Comparison of ENCODE assay signal across 17 cellular contexts in genomic region chr3:123044981-123045763, GRCh38. TPM values are rescaled to one million over a fixed set of nuclear protein-coding genes. Genes with fewer than 3 reads are reported as not detected.
DNase-seq lines count a peak whose midpoint lies in the region; ATAC-seq and TF ChIP-seq lines count a peak whose summit lies in the region.
"Had no signal": no experiment of that assay in that cellular context is flagged by ENCODE, and none has a peak within 500 bp of the region (broad histone marks: within the 10 kb centered on the region; RNA-seq: fewer than 3 reads in every experiment).

No MANE protein-coding gene starts in this region.

- CTCF ChIA-PET in CD4-positive, alpha-beta T cell (lab: Charles Lee) = no interaction called here

- no peak overlapping the region for H2AFZ ChIP-seq in ACC112 (ENCODE audit: low read length, unreplicated experiment)

- H3K9me3 Mint-ChIP-seq in neural crest cell = no peaks in the 10 kb centered on the region
- H3K9me3 Mint-ChIP-seq in CD4-positive, alpha-beta T cell = no peaks in the 10 kb centered on the region
- H3K9me3 Mint-ChIP-seq: CD4-positive, alpha-beta memory T cell had no signal

- H3K4me3 ChIP-seq in ACC112 (ENCODE audit: low read depth, low read length) = peak overlapping the region; percentile 3; the same call in 1 of the 2 replicates

- H3K36me3 ChIP-seq in ACC112 (ENCODE audit: insufficient read depth, low read length) = no peaks in the 10 kb centered on the region

- no peaks in the 10 kb centered on the region for H3K36me3 Mint-ChIP-seq in neural crest cell (ENCODE audit: low read depth)
- H3K36me3 Mint-ChIP-seq in CD4-positive, alpha-beta T cell (ENCODE audit: low read depth) = no peaks in the 10 kb centered on the region
- H3K36me3 Mint-ChIP-seq: CD4-positive, alpha-beta memory T cell had no signal

- no peak for TF ChIP-seq CTCF in neural crest cell (conservative IDR thresholded peaks at IDR 0.05)
- no peak for TF ChIP-seq CTCF in CD4-positive, alpha-beta T cell (IDR thresholded peaks at IDR 0.05)

- no peaks in the 10 kb centered on the region for H3K27me3 ChIP-seq in ACC112 (ENCODE audit: insufficient read depth, low read length)
- H3K27me3 ChIP-seq in CD4-positive, alpha-beta T cell (ENCODE audit: control insufficient read depth, insufficient read depth, low read length) = peaks cover 6% of the 10 kb centered on the region

- peak; percentile 70 for DNase-seq in M059J (ENCODE audit: low read depth)
- DNase-seq in dermis blood vessel endothelial cell = peak; percentile 32
- DNase-seq in neural crest cell (ENCODE audit: low read depth, low spot score) = no peak
- no peak for DNase-seq in putamen (ENCODE audit: low spot score)
- no peak for DNase-seq in CD4-positive, alpha-beta T cell
- DNase-seq in NCI-H1105 (lab: John Stamatoyannopoulos, UW) = no peak
- DNase-seq: Calu3; CD4-positive, alpha-beta memory T cell; H7; NCI-H187; NCI-H2107; NCI-H510A; NCI-H82; Right ventricle myocardium superior; T-helper 1 cell had no signal

- no peaks in the 10 kb centered on the region for H3K9me3 ChIP-seq in CD4-positive, alpha-beta T cell (ENCODE audit: control insufficient read depth, low read length)

- ATAC-seq in CD4-positive, alpha-beta T cell (ENCODE audit: poor library complexity) = no peak

- no peaks in the 10 kb centered on the region for H3K79me2 ChIP-seq in ACC112 (ENCODE audit: control insufficient read depth, insufficient read depth, low read length, unreplicated experiment)

- POLR2A ChIA-PET in CD4-positive, alpha-beta T cell (lab: Charles Lee) = no interaction called here

- no peaks in the 10 kb centered on the region for H3K27me3 Mint-ChIP-seq in neural crest cell (ENCODE audit: low read depth)
- peaks cover 12% of the 10 kb centered on the region for H3K27me3 Mint-ChIP-seq in CD4-positive, alpha-beta T cell

- H3K4me1 ChIP-seq in ACC112 (ENCODE audit: control insufficient read depth, insufficient read depth, low read length, unreplicated experiment) = peaks cover 29% of the 10 kb centered on the region

- intact Hi-C loops in CD4-positive, alpha-beta T cell (cut with DNase I, micrococcal nuclease) = no loop called here

- peak overlapping the region; percentile 83 for H3K27ac Mint-ChIP-seq in neural crest cell (ENCODE audit: unreplicated experiment)
- no peak overlapping the region for H3K27ac Mint-ChIP-seq in CD4-positive, alpha-beta T cell
- H3K27ac Mint-ChIP-seq: CD4-positive, alpha-beta memory T cell had no signal

- H3K27ac ChIP-seq in ACC112 (ENCODE audit: low read depth, low read length) = peak overlapping the region; percentile 36; the same call in 1 of the 2 replicates
- H3K27ac ChIP-seq in CD4-positive, alpha-beta T cell (ENCODE audit: low read depth, low read length) = no peak overlapping the region

- H3K4me1 Mint-ChIP-seq in neural crest cell = peaks cover 29% of the 10 kb centered on the region
- H3K4me1 Mint-ChIP-seq in CD4-positive, alpha-beta T cell (ENCODE audit: low read depth) = no peaks in the 10 kb centered on the region
- H3K4me1 Mint-ChIP-seq: CD4-positive, alpha-beta memory T cell had no signal

- no peak overlapping the region for H3K4me3 Mint-ChIP-seq in neural crest cell
- H3K4me3 Mint-ChIP-seq in CD4-positive, alpha-beta T cell = no peak overlapping the region
- H3K4me3 Mint-ChIP-seq: CD4-positive, alpha-beta memory T cell had no signal

RNA-seq across cellular contexts. Expression of gene SEMA5B, which starts 17.6 kb away (rescaled TPM):
- total RNA-seq in M059J (2014; rRNA removed; shearing (Covaris generic)) = not detected in 2 replicates
- total RNA-seq in dermis blood vessel endothelial cell (0.05 TPM in 1 of 2 replicates, not detected in the other), neural crest cell (48.8 and 57.3 TPM in 2 replicates)
- under 1 TPM in 1 of 2 experiments, not detected in 1; 0.22 TPM for total RNA-seq in CD4-positive, alpha-beta T cell
- total RNA-seq: A172; Calu3; CD4-positive, alpha-beta memory T cell had no signal

RNA-seq across cellular contexts. Expression of gene PDIA5, which starts 21.7 kb away (rescaled TPM):
- total RNA-seq in M059J (2014; rRNA removed; shearing (Covaris generic)) = 22.7 and 39.1 TPM in 2 replicates
- total RNA-seq in dermis blood vessel endothelial cell (96.3 and 102 TPM in 2 replicates), neural crest cell (14.2 and 17.7 TPM in 2 replicates)
- total RNA-seq in CD4-positive, alpha-beta T cell = 1 to 10 TPM; 2.2 to 3.0 TPM

Comparison
In these comparisons a context has a peak if more than half of its experiments do, and no peak if none do; other contexts are left out.
1. DNase-seq: peak in M059J (single experiment) and dermis blood vessel endothelial cell (single experiment); none in neural crest cell (single experiment), putamen (single experiment), CD4-positive, alpha-beta T cell (0 of 10) and NCI-H1105 (single experiment).
2. RNA of gene SEMA5B, which starts 17.6 kb away (total RNA-seq): 48.8 to 57.3 TPM in neural crest cell; 0.22 TPM in CD4-positive, alpha-beta T cell, not detected in M059J and 0.05 TPM in dermis blood vessel endothelial cell; every median in the first group is over 10 times any median in the second.